Comparison of ENCODE assay signal across 8 cellular contexts in genomic region chr3:186790261-186790981, GRCh38. TPM values are rescaled to one million over a fixed set of nuclear protein-coding genes. Genes with fewer than 3 reads are reported as not detected.
DNase-seq lines count a peak whose midpoint lies in the region; ATAC-seq, FAIRE-seq and TF ChIP-seq lines count a peak whose summit lies in the region.

No MANE protein-coding gene starts in this region.

- TF ChIP-seq CTCF in D721Med (IDR thresholded peaks at IDR 0.05; ENCODE audit: insufficient read depth, missing control alignments) (no peak), WI38 (IDR thresholded peaks at IDR 0.05; ENCODE audit: low read depth, low read length) (0 out of 2 replicates have a peak, but pooled peaks have one; percentile 16), hepatocyte (IDR thresholded peaks at IDR 0.05; ENCODE audit: poor library complexity) (no peak)

- H3K27ac ChIP-seq in hepatocyte (peak overlapping the region; percentile 38), aorta (ENCODE audit: low read depth in 1 of 2, low read length in 2 of 2) (no peak overlapping the region)

- no peak overlapping the region for H3K4me3 ChIP-seq in WI38 (ENCODE audit: low read depth, low read length)
- H3K4me3 ChIP-seq in hepatocyte: no peak overlapping the region
- H3K4me3 ChIP-seq in aorta (ENCODE audit: low read length in 2 of 2): no peak overlapping the region

- H3K4me1 ChIP-seq in hepatocyte (ENCODE audit: insufficient read depth) (peaks cover 26% of the 10 kb centered on the region), aorta (ENCODE audit: control insufficient read depth in 1 of 2, insufficient read depth in 2 of 2, low read length in 2 of 2) (peaks cover 0 to 8% of the 10 kb centered on the region in 2 donors)

- no peak overlapping the region for H3K4me2 ChIP-seq in hepatocyte

- peaks cover 17% of the 10 kb centered on the region for H3K36me3 ChIP-seq in hepatocyte (replicated peaks; ENCODE audit: insufficient read depth, low read depth)
- peaks cover 10% of the 10 kb centered on the region in 2 donors for H3K36me3 ChIP-seq in aorta (ENCODE audit: control insufficient read depth in 1 of 2, insufficient read depth in 2 of 2, low read length in 1 of 2)

- H3K27me3 ChIP-seq in hepatocyte: no peaks in the 10 kb centered on the region
- H3K27me3 ChIP-seq in aorta (ENCODE audit: control insufficient read depth in 1 of 2, insufficient read depth in 2 of 2, low read length in 1 of 2): no peaks in the 10 kb centered on the region

- H3K79me2 ChIP-seq in hepatocyte: peaks cover 29% of the 10 kb centered on the region

- H4K20me1 ChIP-seq in hepatocyte (ENCODE audit: insufficient read depth, poor library complexity, severe bottlenecking): peaks cover 49% of the 10 kb centered on the region

- H3K9me2 ChIP-seq in hepatocyte (replicated peaks; ENCODE audit: insufficient read depth): no peaks in the 10 kb centered on the region

- H3K9me3 ChIP-seq in hepatocyte (ENCODE audit: low read depth): no peaks in the 10 kb centered on the region
- no peaks in the 10 kb centered on the region for H3K9me3 ChIP-seq in aorta (ENCODE audit: control insufficient read depth, low read length)

- intact Hi-C loops in aorta (cut with DNase I): no loop called here

- WGBS in hepatocyte (ENCODE audit: low lambda C conversion rate, missing lambda C conversion rate): 67% methylated on average over 8 of the region's 8 CpGs
- WGBS in aorta, 2 donors: 48 to 49% methylated on average over 8 of the region's 8 CpGs

- no peak for ATAC-seq in GM21360 (IDR thresholded peaks at IDR 0.05; ENCODE audit: unreplicated experiment)
- no peak for ATAC-seq in aorta (ENCODE audit: low FRiP score)

- DNase-seq in D721Med (ENCODE audit: insufficient read length, low spot score) (no peak), HT1080 (ENCODE audit: low read depth) (peak; percentile 86), hepatocyte (ENCODE audit: low spot score) (no peak), COR-L47 (lab: John Stamatoyannopoulos, UW) (no peak), COLO668 (lab: John Stamatoyannopoulos, UW; ENCODE audit: unreplicated experiment) (no peak), aorta (no peak)

- FAIRE-seq in D721Med (lab: Jason Lieb, UNC): peak; percentile 93

- no peak overlapping the region for H2AFZ ChIP-seq in hepatocyte

RNA-seq across cellular contexts. Expression of gene EIF4A2, which starts 7.0 kb away (rescaled TPM):
- 557 and 581 TPM in 2 replicates for total RNA-seq in HT1080 (2014; rRNA removed; shearing (Covaris generic))
- 725 and 893 TPM in 2 replicates for polyA plus RNA-seq in HT1080 (2015; cell fraction: cytosol; rRNA removed)
- polyA plus RNA-seq in HT1080 (2015; cell fraction: nucleus; rRNA removed): 2,088 and 2,429 TPM in 2 replicates
- total RNA-seq in hepatocyte (558 and 589 TPM in 2 replicates), aorta (100 to 1,000 TPM; 330 to 374 TPM)
- polyA plus RNA-seq in hepatocyte (155 and 195 TPM in 2 replicates), aorta (100 to 1,000 TPM; 593 to 598 TPM)

RNA-seq across cellular contexts. Expression of gene RFC4, which starts 15.9 kb away (rescaled TPM):
- total RNA-seq in HT1080 (2014; rRNA removed; shearing (Covaris generic)): 84.7 and 95.1 TPM in 2 replicates
- polyA plus RNA-seq in HT1080 (2015; cell fraction: cytosol; rRNA removed): 70.1 and 73.3 TPM in 2 replicates
- polyA plus RNA-seq in HT1080 (2015; cell fraction: nucleus; rRNA removed): 113 and 122 TPM in 2 replicates
- total RNA-seq in hepatocyte (24.8 and 28.6 TPM in 2 replicates), aorta (10 to 100 TPM in 1 of 2 donors, 1 to 10 TPM in 1; 9.0 to 10.4 TPM)
- polyA plus RNA-seq in hepatocyte (14.9 and 22.3 TPM in 2 replicates), aorta (1 to 10 TPM; 6.9 to 8.2 TPM)

RNA-seq across cellular contexts. Expression of gene ADIPOQ, which starts 52.1 kb away (rescaled TPM):
- not detected in 2 replicates for total RNA-seq in HT1080 (2014; rRNA removed; shearing (Covaris generic))
- polyA plus RNA-seq in HT1080 (2015; cell fraction: cytosol; rRNA removed): not detected in 2 replicates
- not detected in 2 replicates for polyA plus RNA-seq in HT1080 (2015; cell fraction: nucleus; rRNA removed)
- total RNA-seq in hepatocyte (not detected in 2 replicates), aorta (1 to 10 TPM; 1.5 to 2.9 TPM)
- polyA plus RNA-seq in hepatocyte (not detected in 2 replicates), aorta (under 1 TPM in 1 of 2 donors, not detected in 1; 0.36 TPM)
